In the genomic region with DNA sequence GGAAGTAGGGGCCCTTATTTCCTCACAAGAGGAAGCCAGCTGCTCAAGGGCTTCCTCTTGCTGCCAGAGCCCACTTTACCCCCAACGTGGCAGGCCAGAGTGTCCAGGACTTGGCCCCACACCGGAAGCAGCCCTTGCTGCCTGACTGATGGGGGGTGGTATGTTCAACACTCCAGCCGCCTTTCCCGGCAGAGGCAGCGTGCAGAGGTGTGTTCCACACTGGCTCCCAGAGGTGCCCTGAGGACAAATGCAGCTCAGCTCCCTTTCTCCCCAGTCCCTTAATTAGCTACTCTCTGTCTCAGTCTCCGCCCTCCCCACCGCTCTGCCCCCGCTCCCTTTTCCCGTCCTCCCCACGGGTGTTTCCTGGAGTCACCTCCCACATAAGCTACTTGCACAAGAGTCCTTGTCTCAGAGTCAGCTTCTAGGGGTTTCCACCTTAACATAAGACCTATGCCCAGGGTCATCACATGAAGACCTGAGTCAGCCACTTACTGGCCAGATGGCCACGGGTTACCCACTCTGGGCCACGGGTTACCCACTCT, we compare ENCODE assay signal across 15 cellular contexts.
DNase-seq lines count a peak whose midpoint lies in the region; ATAC-seq and TF ChIP-seq lines count a peak whose summit lies in the region.
"Had no signal": no experiment of that assay in that cellular context is flagged by ENCODE, and none has a peak within 500 bp of the region (broad histone marks: within the 10 kb centered on the region; RNA-seq: fewer than 3 reads in every experiment).

No MANE protein-coding gene starts in this region.

- H3K27me3 ChIP-seq in right atrium auricular region (no peaks in the 10 kb centered on the region), smooth muscle cell (ENCODE audit: low read depth) (no peaks in the 10 kb centered on the region)

- H3K4me2 ChIP-seq in smooth muscle cell = no peak overlapping the region

- no peaks in the 10 kb centered on the region for H3K36me3 ChIP-seq in HEK293 (ENCODE audit: control insufficient read depth in 2 of 2, insufficient read depth in 1 of 2, low read length in 2 of 2)
- no peaks in the 10 kb centered on the region for H3K36me3 ChIP-seq in right atrium auricular region
- no peaks in the 10 kb centered on the region for H3K36me3 ChIP-seq in smooth muscle cell (ENCODE audit: low read depth)

- H3K9me3 ChIP-seq in HEK293 (ENCODE audit: control insufficient read depth, insufficient read depth, low read depth, low read length) (no peaks in the 10 kb centered on the region), right atrium auricular region (no peaks in the 10 kb centered on the region), smooth muscle cell (replicated peaks; ENCODE audit: low read depth) (no peaks in the 10 kb centered on the region)

- no peaks in the 10 kb centered on the region for H4K20me1 ChIP-seq in smooth muscle cell (ENCODE audit: low read depth)

- no peak overlapping the region for H3K9ac ChIP-seq in smooth muscle cell (ENCODE audit: low read depth)

- POLR2A ChIA-PET in HEK293 (lab: Yijun Ruan, JAX) = no interaction called here

- H3F3A ChIP-seq in smooth muscle cell (ENCODE audit: low read depth) = no peaks in the 10 kb centered on the region

- TF ChIP-seq CTCF in HEK293 (tag by site-specific recombination; IDR thresholded peaks at IDR 0.05) = no peak
- TF ChIP-seq CTCF in right atrium auricular region (IDR thresholded peaks at IDR 0.05) = no peak
- no peak for TF ChIP-seq CTCF in smooth muscle cell (IDR thresholded peaks at IDR 0.05; ENCODE audit: borderline replicate concordance, insufficient read depth, poor library complexity, severe bottlenecking)

- DNase-seq in UCSD-AML1 (lab: John Stamatoyannopoulos, UW; ENCODE audit: unreplicated experiment) = peak; percentile 83
- no peak for DNase-seq in right atrium auricular region (ENCODE audit: low spot score)
- peak; percentile 75 for DNase-seq in putamen (ENCODE audit: low spot score)
- no peak for DNase-seq in NCI-H1694 treated with DMSO at 0.1 percent for 48 hours (lab: John Stamatoyannopoulos, UW)
- no peak for DNase-seq in smooth muscle cell (lab: John Stamatoyannopoulos, UW; ENCODE audit: unreplicated experiment)
- DNase-seq: activated CD8-positive, alpha-beta memory T cell treated with anti-CD3 and anti-CD28 coated beads, Interleukin-2, amount 50 U/mL, for 48 hours; activated naive CD8-positive, alpha-beta T cell treated with anti-CD3 and anti-CD28 coated beads for 36 hours; CD8-positive, alpha-beta T cell; HFFc6; NCI-H1092 treated with DMSO at 0.1 percent for 48 hours had no signal

- H3K79me2 ChIP-seq in smooth muscle cell (ENCODE audit: low read depth) = no peaks in the 10 kb centered on the region

- H3K4me1 ChIP-seq in HEK293 (ENCODE audit: control insufficient read depth, insufficient read depth, low read length) = no peaks in the 10 kb centered on the region
- peaks cover 0 to 13% of the 10 kb centered on the region in 2 donors for H3K4me1 ChIP-seq in right atrium auricular region
- no peaks in the 10 kb centered on the region for H3K4me1 ChIP-seq in smooth muscle cell (ENCODE audit: low read depth)

- 85% methylated on average over 11 of the region's 12 CpGs for WGBS in smooth muscle cell (ENCODE audit: low lambda C conversion rate)

- no peak overlapping the region for H3K4me3 ChIP-seq in HEK293 (ENCODE audit: low read depth, low read length)
- H3K4me3 ChIP-seq in right atrium auricular region = no peak overlapping the region
- no peak overlapping the region for H3K4me3 ChIP-seq in smooth muscle cell
- H3K4me3 ChIP-seq: SK-N-MC had no signal

- no peak for ATAC-seq in HG03520 (IDR thresholded peaks at IDR 0.05; ENCODE audit: unreplicated experiment)
- no peak for ATAC-seq in HG03039 (IDR thresholded peaks at IDR 0.05; ENCODE audit: unreplicated experiment)
- ATAC-seq: CD8-positive, alpha-beta T cell had no signal

- H3K27ac ChIP-seq in HEK293 (ENCODE audit: extremely low read depth, low read depth, low read length) (no peak overlapping the region), right atrium auricular region (peak overlapping the region; percentile 21 to 43), smooth muscle cell (ENCODE audit: low read depth) (no peak overlapping the region)
- H3K27ac ChIP-seq: SK-N-MC, VCaP had no signal

- CTCF ChIA-PET in HEK293 (lab: Yijun Ruan, JAX) = interaction anchor here (0.5 kb wide), 1 partner anchor 141 kb away, joined by 4 read pairs; no protein-coding TSS in a partner anchor

- no peak overlapping the region for H2AFZ ChIP-seq in smooth muscle cell (ENCODE audit: low read depth)

TF ChIP-seq in HEK293, 187 proteins besides CTCF, POLR2A, EP300 and RAD21:
- TF ChIP-seq ZNF366 (tag by site-specific recombination; conservative IDR thresholded peaks at IDR 0.05) = no peak
- no peak for TF ChIP-seq ZNF560 (tag by site-specific recombination; IDR thresholded peaks at IDR 0.05; ENCODE audit: borderline replicate concordance)
- TF ChIP-seq ZFHX2 (tag by site-specific recombination; conservative IDR thresholded peaks at IDR 0.05) = 0 out of 2 replicates have a peak, but pooled peaks have one; percentile 12
- no peak for TF ChIP-seq ZNF174 (tag by site-specific recombination; IDR thresholded peaks at IDR 0.05)

Comparison
In these comparisons a context has a peak if more than half of its experiments do, and no peak if none do; other contexts are left out.
1. H3K27ac ChIP-seq: peak in right atrium auricular region (2 of 2); none in HEK293 (single experiment) and smooth muscle cell (single experiment).
2. DNase-seq: peak in UCSD-AML1 (single experiment) and putamen (single experiment); none in right atrium auricular region (single experiment), NCI-H1694 treated with DMSO at 0.1 percent for 48 hours (single experiment) and smooth muscle cell (single experiment).